Comparison of ENCODE assay signal across 9 cellular contexts in genomic region chr20:18628330-18628941, GRCh38. TPM values are rescaled to one million over a fixed set of nuclear protein-coding genes. Genes with fewer than 3 reads are reported as not detected.
DNase-seq lines count a peak whose midpoint lies in the region; ATAC-seq and TF ChIP-seq lines count a peak whose summit lies in the region.
"Had no signal": no experiment of that assay in that cellular context is flagged by ENCODE, and none has a peak within 500 bp of the region (broad histone marks: within the 10 kb centered on the region; RNA-seq: fewer than 3 reads in every experiment).

No MANE protein-coding gene starts in this region.

- H3K4me1 ChIP-seq in mucosa of descending colon (ENCODE audit: low read depth), result no peaks in the 10 kb centered on the region

- H3K36me3 ChIP-seq in mucosa of descending colon (ENCODE audit: low read depth), result no peaks in the 10 kb centered on the region

- no peak overlapping the region for H3K4me3 ChIP-seq in mucosa of descending colon

- ATAC-seq in mucosa of descending colon, result peak; percentile 68
- ATAC-seq in HG02763 (IDR thresholded peaks at IDR 0.05; ENCODE audit: unreplicated experiment), result no peak
- no peak for ATAC-seq in HG02678 (IDR thresholded peaks at IDR 0.05; ENCODE audit: unreplicated experiment)
- ATAC-seq in GM18907 (IDR thresholded peaks at IDR 0.05; ENCODE audit: unreplicated experiment), result no peak

- H3K36me3 Mint-ChIP-seq in brain, result peaks cover 26% of the 10 kb centered on the region

- peak; percentile 42 to 68 for TF ChIP-seq CTCF in brain (conservative IDR thresholded peaks at IDR 0.05)
- TF ChIP-seq CTCF in mucosa of descending colon (IDR thresholded peaks at IDR 0.05), result peak; percentile 45

- no peaks in the 10 kb centered on the region for H3K9me3 Mint-ChIP-seq in brain
- H3K9me3 Mint-ChIP-seq: activated naive CD8-positive, alpha-beta T cell treated with anti-CD3 and anti-CD28 coated beads, Interleukin-2, amount 10 ng/mL, durations not matched to agents 7 days and 5 days had no signal

- H3K27me3 Mint-ChIP-seq in brain, result no peaks in the 10 kb centered on the region
- H3K27me3 Mint-ChIP-seq: activated naive CD8-positive, alpha-beta T cell treated with anti-CD3 and anti-CD28 coated beads, Interleukin-2, amount 10 ng/mL, durations not matched to agents 7 days and 5 days had no signal

- H3K27ac Mint-ChIP-seq in brain, result no peak overlapping the region
- H3K27ac Mint-ChIP-seq: activated naive CD8-positive, alpha-beta T cell treated with anti-CD3 and anti-CD28 coated beads, Interleukin-2, amount 10 ng/mL, durations not matched to agents 7 days and 5 days had no signal

- peaks cover 21% of the 10 kb centered on the region for H3K4me1 Mint-ChIP-seq in brain

- intact Hi-C loops in mucosa of descending colon (cut with DNase I, micrococcal nuclease), result no loop called here

- no peak overlapping the region for H3K4me3 Mint-ChIP-seq in brain
- H3K4me3 Mint-ChIP-seq: activated naive CD8-positive, alpha-beta T cell treated with anti-CD3 and anti-CD28 coated beads, Interleukin-2, amount 10 ng/mL, durations not matched to agents 7 days and 5 days had no signal

- DNase-seq in EL (peak; percentile 6), HK-2 (ENCODE audit: unreplicated experiment) (peak; percentile 36), mucosa of descending colon (peak in 2 of 3 donors; percentile 34 to 59), pons (ENCODE audit: low spot score) (no peak)
- DNase-seq: activated naive CD8-positive, alpha-beta T cell treated with anti-CD3 and anti-CD28 coated beads, Interleukin-2, amount 10 ng/mL, durations not matched to agents 7 days and 5 days had no signal

- no peaks in the 10 kb centered on the region for H3K9me3 ChIP-seq in mucosa of descending colon

RNA-seq across cellular contexts. Expression of gene DTD1, which starts 40.6 kb away (rescaled TPM):
- 89.3 TPM for polyA plus RNA-seq in brain (ENCODE audit: insufficient read depth, low read depth, low replicate concordance)
- 10 to 100 TPM; 10.9 to 18.1 (median 14.1) TPM for total RNA-seq in mucosa of descending colon
